11 cellular contexts compared by ENCODE assay signal in genomic region chr4:76341063-76341462, GRCh38. TPM values are rescaled to one million over a fixed set of nuclear protein-coding genes. Genes with fewer than 3 reads are reported as not detected.
DNase-seq lines count a peak whose midpoint lies in the region; ATAC-seq and TF ChIP-seq lines count a peak whose summit lies in the region.
"Had no signal": no experiment of that assay in that cellular context is flagged by ENCODE, and none has a peak within 500 bp of the region (broad histone marks: within the 10 kb centered on the region; RNA-seq: fewer than 3 reads in every experiment).

No MANE protein-coding gene starts in this region.

- peak overlapping the region; percentile 36; the same call in 1 of the 2 replicates for H3K4me2 ChIP-seq in SK-N-SH

- H3K36me3 Mint-ChIP-seq in HFFc6 (ENCODE audit: low read depth): no peaks in the 10 kb centered on the region
- H3K36me3 Mint-ChIP-seq: T-cell had no signal

- no peaks in the 10 kb centered on the region for H3K9me3 Mint-ChIP-seq in HFFc6
- H3K9me3 Mint-ChIP-seq: central memory CD8-positive, alpha-beta T cell; T-cell had no signal

- H3K9me2 ChIP-seq in SK-N-SH: no peaks in the 10 kb centered on the region

- 0 out of 2 replicates have a peak overlapping the region, but pooled peaks have one; percentile 14 for H2AFZ ChIP-seq in SK-N-SH (ENCODE audit: low read depth)

- H3K4me1 ChIP-seq in SK-N-SH (ENCODE audit: control insufficient read depth in 1 of 2, insufficient read depth in 2 of 2, low read depth in 1 of 2, low read length in 1 of 2) (no peaks in the 10 kb centered on the region; a peak in 1 of 4 replicates), foreskin keratinocyte (no peaks in the 10 kb centered on the region)

- TF ChIP-seq EP300 in SK-N-SH (IDR thresholded peaks at IDR 0.05; ENCODE audit: borderline replicate concordance in 1 of 2, low read depth in 1 of 2, low read length in 1 of 2): peak in 1 of 2 experiments; percentile 30; a peak in 1 of 4 replicates

- H3K9ac ChIP-seq in SK-N-SH: no peak overlapping the region

- no peak for TF ChIP-seq RAD21 in SK-N-SH (IDR thresholded peaks at IDR 0.05; ENCODE audit: low read length)

- no peaks in the 10 kb centered on the region for H4K20me1 ChIP-seq in SK-N-SH (ENCODE audit: insufficient read depth)

- no peaks in the 10 kb centered on the region for H3K9me3 ChIP-seq in SK-N-SH

- no peak for ATAC-seq in foreskin keratinocyte
- no peak for ATAC-seq in HG03025 (IDR thresholded peaks at IDR 0.05; ENCODE audit: low FRiP score, unreplicated experiment)
- ATAC-seq: T-cell had no signal

- peaks cover 5% of the 10 kb centered on the region for H3K4me1 Mint-ChIP-seq in HFFc6 (ENCODE audit: low read depth)
- H3K4me1 Mint-ChIP-seq: central memory CD8-positive, alpha-beta T cell; T-cell had no signal

- peak overlapping the region; percentile 25 to 70; a peak in 3 of 4 replicates for H3K27ac ChIP-seq in SK-N-SH (ENCODE audit: low read depth in 2 of 2, low read length in 1 of 2)
- H3K27ac ChIP-seq in foreskin keratinocyte: no peak overlapping the region
- H3K27ac ChIP-seq: HL-60 had no signal

- H3K4me3 ChIP-seq in SK-N-SH (ENCODE audit: low read depth in 2 of 2, low read length in 1 of 2): no peak overlapping the region; a peak in 1 of 4 replicates
- no peak overlapping the region for H3K4me3 ChIP-seq in skeletal muscle cell (ENCODE audit: low read depth, low read length)

- TF ChIP-seq CTCF in HFFc6 (IDR thresholded peaks at IDR 0.05): no peak
- no peak for TF ChIP-seq CTCF in SK-N-SH (IDR thresholded peaks at IDR 0.05)
- no peak for TF ChIP-seq CTCF in foreskin keratinocyte (conservative IDR thresholded peaks at IDR 0.05)

- peak; percentile 64 for DNase-seq in HFFc6
- no peak for DNase-seq in SK-N-SH
- DNase-seq in foreskin keratinocyte: peak; percentile 15 to 46
- peak; percentile 45 for DNase-seq in skeletal muscle cell (ENCODE audit: low read depth)
- DNase-seq in Ammon's horn (ENCODE audit: low spot score): no peak
- no peak for DNase-seq in GOT3 (lab: John Stamatoyannopoulos, UW)
- DNase-seq: nucleus accumbens, T-cell had no signal

- H3K27me3 Mint-ChIP-seq in HFFc6 (ENCODE audit: insufficient read depth): peaks cover 26% of the 10 kb centered on the region

- no peaks in the 10 kb centered on the region for H3K79me2 ChIP-seq in SK-N-SH (ENCODE audit: insufficient read depth)

- H3K27ac Mint-ChIP-seq in HFFc6: no peak overlapping the region
- H3K27ac Mint-ChIP-seq: T-cell had no signal

- POLR2A ChIA-PET in SK-N-SH (lab: Yijun Ruan, JAX): no interaction called here

- peaks cover 11% of the 10 kb centered on the region for H3F3A ChIP-seq in SK-N-SH (replicated peaks; ENCODE audit: insufficient read depth)

- no peaks in the 10 kb centered on the region for H3K36me3 ChIP-seq in SK-N-SH (replicated peaks in 1 of 2; ENCODE audit: control insufficient read depth in 1 of 2, insufficient read depth in 2 of 2, low read length in 1 of 2)

- no peak overlapping the region for H3K4me3 Mint-ChIP-seq in HFFc6
- H3K4me3 Mint-ChIP-seq: central memory CD8-positive, alpha-beta T cell; T-cell had no signal

- CTCF ChIA-PET in SK-N-SH (lab: Yijun Ruan, JAX): interaction anchor here (0.9 kb wide), 1 partner anchor 34 kb away, joined by 3 read pairs; the partner anchor contains the start of gene STBD1

- H3K27me3 ChIP-seq in SK-N-SH (ENCODE audit: insufficient read depth) (no peaks in the 10 kb centered on the region), foreskin keratinocyte (peaks cover 13% of the 10 kb centered on the region)

TF ChIP-seq in SK-N-SH, 30 proteins besides CTCF, POLR2A, EP300 and RAD21:
- TF ChIP-seq PBX3 (IDR thresholded peaks at IDR 0.05) (peak; percentile 64), MEF2A (IDR thresholded peaks at IDR 0.05; ENCODE audit: borderline replicate concordance, low read depth) (peak; percentile 96), NRF1 (IDR thresholded peaks at IDR 0.05; ENCODE audit: low read depth, low read length) (no peak), SIN3A (IDR thresholded peaks at IDR 0.05; ENCODE audit: borderline replicate concordance, low read depth, low read length) (no peak), FOSL2 (IDR thresholded peaks at IDR 0.05; ENCODE audit: borderline replicate concordance, low read depth) (peak; percentile 69; the same call in 1 of the 2 replicates), USF2 (IDR thresholded peaks at IDR 0.05; ENCODE audit: borderline replicate concordance, low read depth, low read length) (no peak), GATA2 (CRISPR knock-in tag; IDR thresholded peaks at IDR 0.05) (no peak; the same call in 1 of the 2 replicates), JUND (IDR thresholded peaks at IDR 0.05) (peak; percentile 85), TAF1 (IDR thresholded peaks at IDR 0.05; ENCODE audit: borderline replicate concordance, low read depth, low read length) (no peak)

RNA-seq across cellular contexts. Expression of gene STBD1, which starts 34.5 kb away (rescaled TPM):
- total RNA-seq in HFFc6 (2021; fragmentation: NEBNext Ultra II Directional; extraction: Animal tissue kit (Norgen Biotek cat#: 25700)): 1 to 10 TPM; 4.3 to 6.0 (median 5.4) TPM
- polyA plus RNA-seq in SK-N-SH (2012; rRNA removed) (1.6 and 1.8 TPM in 2 replicates), foreskin keratinocyte (0.49 and 0.99 TPM in 2 replicates)
- 1.5 and 2.1 TPM in 2 replicates for polyA plus RNA-seq in SK-N-SH (2012; cell fraction: cytosol; rRNA removed)
- polyA plus RNA-seq in SK-N-SH (2012; cell fraction: nucleus; rRNA removed): 0.64 and 0.73 TPM in 2 replicates
- total RNA-seq in foreskin keratinocyte: 2.5 and 3.2 TPM in 2 replicates

Comparison
In these comparisons a context has a peak if more than half of its experiments do, and no peak if none do; other contexts are left out.
1. DNase-seq: peak in HFFc6 (single experiment), foreskin keratinocyte (2 of 2) and skeletal muscle cell (single experiment); none in SK-N-SH (single experiment), Ammon's horn (single experiment) and GOT3 (single experiment).